ENCODE assay signal across 32 cellular contexts in genomic region chr2:8983571-8983970, GRCh38. TPM values are rescaled to one million over a fixed set of nuclear protein-coding genes. Genes with fewer than 3 reads are reported as not detected.
A peak's percentile ranks its signal among the peaks of the same experiment; 100 is the strongest.
DNase-seq lines count a peak whose midpoint lies in the region; ATAC-seq, FAIRE-seq and TF ChIP-seq lines count a peak whose summit lies in the region.
"Had no signal": no experiment of that assay in that cellular context is flagged by ENCODE, and none has a peak within 500 bp of the region (broad histone marks: within the 10 kb centered on the region; RNA-seq: fewer than 3 reads in every experiment).

No MANE protein-coding gene starts in this region.

- H3K27me3 ChIP-seq in ACC112 (ENCODE audit: insufficient read depth, low read length), result no peaks in the 10 kb centered on the region
- no peaks in the 10 kb centered on the region for H3K27me3 ChIP-seq in PC-9 (ENCODE audit: insufficient read depth, low read depth)
- H3K27me3 ChIP-seq: ovary, tibial artery had no signal

- peak; percentile 47 for FAIRE-seq in frontal cortex (lab: Jason Lieb, UNC)

- peaks cover 0 to 3% of the 10 kb centered on the region in 2 donors for H3K27me3 Mint-ChIP-seq in natural killer cell (ENCODE audit: low read depth in 2 of 2)
- H3K27me3 Mint-ChIP-seq: B cell; stimulated activated naive CD8-positive, alpha-beta T cell treated with anti-CD3 and anti-CD28 coated beads, Interleukin-15, amount 100 ng/mL, for 72 hours had no signal

- ATAC-seq in natural killer cell, result no peak
- ATAC-seq: CD8-positive, alpha-beta T cell; left ventricle myocardium superior; naive thymus-derived CD4-positive, alpha-beta T cell; Right ventricle myocardium inferior; stimulated activated naive CD8-positive, alpha-beta T cell treated with anti-CD3 and anti-CD28 coated beads, Interleukin-15, amount 100 ng/mL, for 72 hours had no signal

- no peak overlapping the region for H3K4me2 ChIP-seq in PC-9

- H3K4me3 Mint-ChIP-seq in natural killer cell, result no peak overlapping the region
- H3K4me3 Mint-ChIP-seq: B cell; CD8-positive, alpha-beta T cell; naive thymus-derived CD4-positive, alpha-beta T cell; stimulated activated naive CD8-positive, alpha-beta T cell treated with anti-CD3 and anti-CD28 coated beads, Interleukin-15, amount 100 ng/mL, for 72 hours had no signal

- POLR2A ChIA-PET in PC-9 (lab: Charles Lee; ENCODE audit: unreplicated experiment), result no interaction called here

- BruUV-seq in PC-9 (replicated peaks; lab: Mats Ljungman, UMichigan), result no TSS peak

- no peaks in the 10 kb centered on the region for H3K36me3 Mint-ChIP-seq in natural killer cell
- H3K36me3 Mint-ChIP-seq: CD8-positive, alpha-beta T cell; naive thymus-derived CD4-positive, alpha-beta T cell had no signal

- no peak overlapping the region for H3K27ac Mint-ChIP-seq in natural killer cell
- H3K27ac Mint-ChIP-seq: B cell; CD8-positive, alpha-beta T cell; naive thymus-derived CD4-positive, alpha-beta T cell; stimulated activated naive CD8-positive, alpha-beta T cell treated with anti-CD3 and anti-CD28 coated beads, Interleukin-15, amount 100 ng/mL, for 72 hours had no signal

- CTCF ChIA-PET in PC-9 (lab: Charles Lee), result no interaction called here

- H3F3A ChIP-seq in PC-9 (ENCODE audit: insufficient read depth, low read depth), result no peaks in the 10 kb centered on the region

- H3K27ac ChIP-seq in ACC112 (ENCODE audit: low read depth, low read length) (peak overlapping the region; percentile 67), PC-9 (peak overlapping the region; percentile 30)
- H3K27ac ChIP-seq: ovary, skin epidermis, tibial artery had no signal

- H3K4me1 ChIP-seq in ACC112 (ENCODE audit: control insufficient read depth, insufficient read depth, low read length, unreplicated experiment) (peaks cover 42% of the 10 kb centered on the region), PC-9 (replicated peaks; ENCODE audit: insufficient read depth) (peaks cover 15% of the 10 kb centered on the region; the same call in 1 of the 2 replicates)

- no peak overlapping the region for H3K4me3 ChIP-seq in ACC112 (ENCODE audit: low read depth, low read length)
- H3K4me3 ChIP-seq in PC-9, result no peak overlapping the region
- no peak overlapping the region for H3K4me3 ChIP-seq in astrocyte of the spinal cord (ENCODE audit: low read depth, low read length)
- H3K4me3 ChIP-seq: ovary, skin epidermis, tibial artery had no signal

- intact Hi-C loops in PC-9 (cut with micrococcal nuclease; ENCODE audit: unreplicated experiment), result no loop called here
- intact Hi-C loops in natural killer cell (cut with micrococcal nuclease), result no loop called here

- no peaks in the 10 kb centered on the region for H3K9me3 Mint-ChIP-seq in natural killer cell
- H3K9me3 Mint-ChIP-seq: CD8-positive, alpha-beta T cell; naive thymus-derived CD4-positive, alpha-beta T cell; stimulated activated naive CD8-positive, alpha-beta T cell treated with anti-CD3 and anti-CD28 coated beads, Interleukin-15, amount 100 ng/mL, for 72 hours had no signal

- in situ Hi-C loops in astrocyte of the spinal cord (cut with HindIII; ENCODE audit: low sequenced_read_pairs), result no loop called here

- no peaks in the 10 kb centered on the region for H3K9me3 ChIP-seq in PC-9 (ENCODE audit: insufficient read depth, low read depth)
- H3K9me3 ChIP-seq: ovary, tibial artery had no signal

- H3K36me3 ChIP-seq in ACC112 (ENCODE audit: insufficient read depth, low read length), result no peaks in the 10 kb centered on the region
- no peaks in the 10 kb centered on the region for H3K36me3 ChIP-seq in PC-9 (ENCODE audit: low read depth)
- H3K36me3 ChIP-seq: ovary, tibial artery had no signal

- DNase-seq in PC-9, result no peak
- DNase-seq in astrocyte of the spinal cord (ENCODE audit: low read depth, low spot score), result peak; percentile 41
- no peak for DNase-seq in frontal cortex (ENCODE audit: low spot score in 2 of 2)
- DNase-seq in superior temporal gyrus (ENCODE audit: extremely low spot score), result no peak
- DNase-seq in natural killer cell, result no peak
- no peak for DNase-seq in NCI-H524 (lab: John Stamatoyannopoulos, UW)
- DNase-seq in NCI-H226, result no peak
- DNase-seq: activated CD4-positive, CD25-positive, alpha-beta regulatory T cell; activated naive CD4-positive, alpha-beta T cell treated with anti-CD3 and anti-CD28 coated beads, Interleukin-2, amount 50 U/mL, for 16 hours; caudate nucleus; CD8-positive, alpha-beta T cell; DMS 273 treated with DMSO at 0.1 percent for 48 hours; H7; left ventricle myocardium superior; naive thymus-derived CD4-positive, alpha-beta T cell; NCI-H1105; NCI-H2029; NCI-H2227 treated with DMSO at 0.1 percent for 48 hours; NCI-H82; OCI-M1; ovary; retina; stimulated activated CD4-positive, alpha-beta T cell treated with anti-CD3 and anti-CD28 coated beads, Interleukin-1b, Interleukin-23, amount 100 ng/mL, for 48 hours; stimulated activated CD8-positive, alpha-beta memory T cell treated with anti-CD3 and anti-CD28 coated beads, Interleukin-4, amount 100 ng/mL, for 48 hours; stimulated activated naive CD8-positive, alpha-beta T cell treated with anti-CD3 and anti-CD28 coated beads, Interleukin-15, amount 100 ng/mL, for 72 hours; SW 1271; T1000; tibial artery had no signal

- TF ChIP-seq CTCF in PC-9 (conservative IDR thresholded peaks at IDR 0.05) (no peak), astrocyte of the spinal cord (IDR thresholded peaks at IDR 0.05; ENCODE audit: low read depth, low read length) (no peak), natural killer cell (IDR thresholded peaks at IDR 0.05) (no peak)

- no peaks in the 10 kb centered on the region for H4K20me1 ChIP-seq in PC-9 (ENCODE audit: insufficient read depth)

- H3K9me2 ChIP-seq in PC-9 (ENCODE audit: insufficient read depth), result no peaks in the 10 kb centered on the region

- peaks cover 0 to 6% of the 10 kb centered on the region in 2 donors for H3K4me1 Mint-ChIP-seq in natural killer cell
- H3K4me1 Mint-ChIP-seq: stimulated activated naive CD8-positive, alpha-beta T cell treated with anti-CD3 and anti-CD28 coated beads, Interleukin-15, amount 100 ng/mL, for 72 hours had no signal

- H2AFZ ChIP-seq in ACC112 (ENCODE audit: low read length, unreplicated experiment), result peak overlapping the region; percentile 40
- no peak overlapping the region for H2AFZ ChIP-seq in PC-9

- H3K79me2 ChIP-seq in ACC112 (ENCODE audit: control insufficient read depth, insufficient read depth, low read length, unreplicated experiment) (peaks cover 73% of the 10 kb centered on the region), PC-9 (ENCODE audit: low read depth) (peaks cover 98% of the 10 kb centered on the region)

RNA-seq across cellular contexts. Expression of gene MBOAT2, which starts 19.9 kb away (rescaled TPM):
- total RNA-seq in PC-9 (2021) (45.3 and 57.7 TPM in 2 replicates), frontal cortex (125 TPM), natural killer cell (10 to 100 TPM in 1 of 3 donors, 1 to 10 TPM in 2; 2.9 to 18.4 (median 4.2) TPM)
